In the genomic region with DNA sequence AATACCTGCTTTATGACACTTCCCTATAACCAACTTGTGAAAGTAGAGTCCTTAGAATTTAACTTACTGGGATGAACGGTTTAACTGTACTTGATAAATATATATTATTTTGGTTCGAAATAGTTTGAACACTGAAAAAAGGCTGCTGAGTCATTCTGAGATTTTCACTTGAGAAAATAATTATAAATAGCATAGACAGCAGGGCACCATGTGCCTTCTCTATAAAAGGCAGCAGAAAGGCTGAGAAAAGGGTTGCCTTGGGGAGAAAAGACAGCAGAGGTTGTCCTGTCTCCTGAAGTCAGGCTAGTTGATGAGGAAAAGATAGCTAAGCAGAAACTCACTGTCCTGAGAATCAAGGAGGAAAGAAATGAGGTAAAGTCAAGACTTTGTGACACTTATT, we compare ENCODE assay signal across 1 cellular context.
TF ChIP-seq lines count a peak whose summit lies in the region.

No MANE protein-coding gene starts in this region.

TF ChIP-seq in GM12878, 131 proteins besides CTCF, POLR2A, EP300 and RAD21 (continued from another document and continues in another):
- TF ChIP-seq, protein P1, sequence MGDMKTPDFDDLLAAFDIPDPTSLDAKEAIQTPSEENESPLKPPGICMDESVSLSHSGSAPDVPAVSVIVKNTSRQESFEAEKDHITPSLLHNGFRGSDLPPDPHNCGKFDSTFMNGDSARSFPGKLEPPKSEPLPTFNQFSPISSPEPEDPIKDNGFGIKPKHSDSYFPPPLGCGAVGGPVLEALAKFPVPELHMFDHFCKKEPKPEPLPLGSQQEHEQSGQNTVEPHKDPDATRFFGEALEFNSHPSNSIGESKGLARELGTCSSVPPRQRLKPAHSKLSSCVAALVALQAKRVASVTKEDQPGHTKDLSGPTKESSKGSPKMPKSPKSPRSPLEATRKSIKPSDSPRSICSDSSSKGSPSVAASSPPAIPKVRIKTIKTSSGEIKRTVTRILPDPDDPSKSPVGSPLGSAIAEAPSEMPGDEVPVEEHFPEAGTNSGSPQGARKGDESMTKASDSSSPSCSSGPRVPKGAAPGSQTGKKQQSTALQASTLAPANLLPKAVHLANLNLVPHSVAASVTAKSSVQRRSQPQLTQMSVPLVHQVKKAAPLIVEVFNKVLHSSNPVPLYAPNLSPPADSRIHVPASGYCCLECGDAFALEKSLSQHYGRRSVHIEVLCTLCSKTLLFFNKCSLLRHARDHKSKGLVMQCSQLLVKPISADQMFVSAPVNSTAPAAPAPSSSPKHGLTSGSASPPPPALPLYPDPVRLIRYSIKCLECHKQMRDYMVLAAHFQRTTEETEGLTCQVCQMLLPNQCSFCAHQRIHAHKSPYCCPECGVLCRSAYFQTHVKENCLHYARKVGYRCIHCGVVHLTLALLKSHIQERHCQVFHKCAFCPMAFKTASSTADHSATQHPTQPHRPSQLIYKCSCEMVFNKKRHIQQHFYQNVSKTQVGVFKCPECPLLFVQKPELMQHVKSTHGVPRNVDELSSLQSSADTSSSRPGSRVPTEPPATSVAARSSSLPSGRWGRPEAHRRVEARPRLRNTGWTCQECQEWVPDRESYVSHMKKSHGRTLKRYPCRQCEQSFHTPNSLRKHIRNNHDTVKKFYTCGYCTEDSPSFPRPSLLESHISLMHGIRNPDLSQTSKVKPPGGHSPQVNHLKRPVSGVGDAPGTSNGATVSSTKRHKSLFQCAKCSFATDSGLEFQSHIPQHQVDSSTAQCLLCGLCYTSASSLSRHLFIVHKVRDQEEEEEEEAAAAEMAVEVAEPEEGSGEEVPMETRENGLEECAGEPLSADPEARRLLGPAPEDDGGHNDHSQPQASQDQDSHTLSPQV (IDR thresholded peaks at IDR 0.05) = no peak
- TF ChIP-seq BRCA1 (IDR thresholded peaks at IDR 0.05; ENCODE audit: low read depth, low read length) (no peak), CBFB (IDR thresholded peaks at IDR 0.05; ENCODE audit: low read depth) (no peak), ZBED1 (IDR thresholded peaks at IDR 0.05; ENCODE audit: borderline replicate concordance) (no peak), ELK1 (IDR thresholded peaks at IDR 0.05; ENCODE audit: low read depth, low read length) (no peak), PBX3 (IDR thresholded peaks at IDR 0.05; ENCODE audit: insufficient replicate concordance, low read depth, low read length) (no peak), BHLHE40 (IDR thresholded peaks at IDR 0.05; ENCODE audit: borderline replicate concordance in 1 of 2, low read depth in 2 of 2, low read length in 1 of 2) (peak in 1 of 2 experiments; percentile 33; a peak in 2 of 4 replicates), CREM (IDR thresholded peaks at IDR 0.05; ENCODE audit: low read depth) (peak; percentile 39; the same call in 1 of the 2 replicates), YBX1 (IDR thresholded peaks at IDR 0.05) (no peak), SMAD1 (IDR thresholded peaks at IDR 0.05; ENCODE audit: low read depth, partially characterized antibody) (no peak), MEF2A (IDR thresholded peaks at IDR 0.05; ENCODE audit: insufficient read depth, low read depth, low read length) (peak; percentile 99), KLF5 (IDR thresholded peaks at IDR 0.05; ENCODE audit: partially characterized antibody) (no peak), EZH2 (IDR thresholded peaks at IDR 0.05; ENCODE audit: borderline replicate concordance, control insufficient read depth, low read depth, low read length) (no peak), BMI1 (IDR thresholded peaks at IDR 0.05; ENCODE audit: borderline replicate concordance) (peak; percentile 58), POLR2AphosphoS5 (IDR thresholded peaks at IDR 0.05; ENCODE audit: low read length) (no peak), EED (IDR thresholded peaks at IDR 0.05; ENCODE audit: low read depth) (0 out of 2 replicates have a peak, but pooled peaks have one; percentile 26), TCF12 (IDR thresholded peaks at IDR 0.05; ENCODE audit: low read depth, low read length) (no peak), NR2C2 (IDR thresholded peaks at IDR 0.05; ENCODE audit: borderline replicate concordance, control insufficient read depth, insufficient read length, low read depth) (no peak), RB1 (IDR thresholded peaks at IDR 0.05; ENCODE audit: borderline replicate concordance) (no peak), MTA2 (IDR thresholded peaks at IDR 0.05; ENCODE audit: low read depth) (peak; percentile 73), ZNF207 (IDR thresholded peaks at IDR 0.05; ENCODE audit: borderline replicate concordance) (no peak), CEBPB (IDR thresholded peaks at IDR 0.05; ENCODE audit: borderline replicate concordance in 1 of 2, low read depth in 2 of 2, low read length in 2 of 2) (no peak), E2F8 (IDR thresholded peaks at IDR 0.05; ENCODE audit: low read depth, partially characterized antibody) (no peak), POLR2AphosphoS2 (IDR thresholded peaks at IDR 0.05; ENCODE audit: low read depth, low read length) (no peak), HDGF (IDR thresholded peaks at IDR 0.05) (no peak), RELA (IDR thresholded peaks at IDR 0.05; ENCODE audit: borderline replicate concordance, partially characterized antibody) (no peak), PML (IDR thresholded peaks at IDR 0.05; ENCODE audit: low read length) (no peak), GABPA (IDR thresholded peaks at IDR 0.05; ENCODE audit: low read depth) (peak; percentile 48; the same call in 1 of the 2 replicates), WRNIP1 (IDR thresholded peaks at IDR 0.05; ENCODE audit: borderline replicate concordance, low read depth, low read length) (no peak), CBX5 (IDR thresholded peaks at IDR 0.05; ENCODE audit: low read depth) (peak; percentile 58; the same call in 1 of the 2 replicates), TCF3 (IDR thresholded peaks at IDR 0.05; ENCODE audit: borderline replicate concordance, insufficient read depth, low read depth, low read length) (no peak)
- TF ChIP-seq, protein P2, sequence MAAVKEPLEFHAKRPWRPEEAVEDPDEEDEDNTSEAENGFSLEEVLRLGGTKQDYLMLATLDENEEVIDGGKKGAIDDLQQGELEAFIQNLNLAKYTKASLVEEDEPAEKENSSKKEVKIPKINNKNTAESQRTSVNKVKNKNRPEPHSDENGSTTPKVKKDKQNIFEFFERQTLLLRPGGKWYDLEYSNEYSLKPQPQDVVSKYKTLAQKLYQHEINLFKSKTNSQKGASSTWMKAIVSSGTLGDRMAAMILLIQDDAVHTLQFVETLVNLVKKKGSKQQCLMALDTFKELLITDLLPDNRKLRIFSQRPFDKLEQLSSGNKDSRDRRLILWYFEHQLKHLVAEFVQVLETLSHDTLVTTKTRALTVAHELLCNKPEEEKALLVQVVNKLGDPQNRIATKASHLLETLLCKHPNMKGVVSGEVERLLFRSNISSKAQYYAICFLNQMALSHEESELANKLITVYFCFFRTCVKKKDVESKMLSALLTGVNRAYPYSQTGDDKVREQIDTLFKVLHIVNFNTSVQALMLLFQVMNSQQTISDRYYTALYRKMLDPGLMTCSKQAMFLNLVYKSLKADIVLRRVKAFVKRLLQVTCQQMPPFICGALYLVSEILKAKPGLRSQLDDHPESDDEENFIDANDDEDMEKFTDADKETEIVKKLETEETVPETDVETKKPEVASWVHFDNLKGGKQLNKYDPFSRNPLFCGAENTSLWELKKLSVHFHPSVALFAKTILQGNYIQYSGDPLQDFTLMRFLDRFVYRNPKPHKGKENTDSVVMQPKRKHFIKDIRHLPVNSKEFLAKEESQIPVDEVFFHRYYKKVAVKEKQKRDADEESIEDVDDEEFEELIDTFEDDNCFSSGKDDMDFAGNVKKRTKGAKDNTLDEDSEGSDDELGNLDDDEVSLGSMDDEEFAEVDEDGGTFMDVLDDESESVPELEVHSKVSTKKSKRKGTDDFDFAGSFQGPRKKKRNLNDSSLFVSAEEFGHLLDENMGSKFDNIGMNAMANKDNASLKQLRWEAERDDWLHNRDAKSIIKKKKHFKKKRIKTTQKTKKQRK (IDR thresholded peaks at IDR 0.05; ENCODE audit: low read depth, low read length) = no peak
- TF ChIP-seq, protein P3, sequence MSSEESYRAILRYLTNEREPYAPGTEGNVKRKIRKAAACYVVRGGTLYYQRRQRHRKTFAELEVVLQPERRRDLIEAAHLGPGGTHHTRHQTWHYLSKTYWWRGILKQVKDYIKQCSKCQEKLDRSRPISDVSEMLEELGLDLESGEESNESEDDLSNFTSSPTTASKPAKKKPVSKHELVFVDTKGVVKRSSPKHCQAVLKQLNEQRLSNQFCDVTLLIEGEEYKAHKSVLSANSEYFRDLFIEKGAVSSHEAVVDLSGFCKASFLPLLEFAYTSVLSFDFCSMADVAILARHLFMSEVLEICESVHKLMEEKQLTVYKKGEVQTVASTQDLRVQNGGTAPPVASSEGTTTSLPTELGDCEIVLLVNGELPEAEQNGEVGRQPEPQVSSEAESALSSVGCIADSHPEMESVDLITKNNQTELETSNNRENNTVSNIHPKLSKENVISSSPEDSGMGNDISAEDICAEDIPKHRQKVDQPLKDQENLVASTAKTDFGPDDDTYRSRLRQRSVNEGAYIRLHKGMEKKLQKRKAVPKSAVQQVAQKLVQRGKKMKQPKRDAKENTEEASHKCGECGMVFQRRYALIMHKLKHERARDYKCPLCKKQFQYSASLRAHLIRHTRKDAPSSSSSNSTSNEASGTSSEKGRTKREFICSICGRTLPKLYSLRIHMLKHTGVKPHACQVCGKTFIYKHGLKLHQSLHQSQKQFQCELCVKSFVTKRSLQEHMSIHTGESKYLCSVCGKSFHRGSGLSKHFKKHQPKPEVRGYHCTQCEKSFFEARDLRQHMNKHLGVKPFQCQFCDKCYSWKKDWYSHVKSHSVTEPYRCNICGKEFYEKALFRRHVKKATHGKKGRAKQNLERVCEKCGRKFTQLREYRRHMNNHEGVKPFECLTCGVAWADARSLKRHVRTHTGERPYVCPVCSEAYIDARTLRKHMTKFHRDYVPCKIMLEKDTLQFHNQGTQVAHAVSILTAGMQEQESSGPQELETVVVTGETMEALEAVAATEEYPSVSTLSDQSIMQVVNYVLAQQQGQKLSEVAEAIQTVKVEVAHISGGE (CRISPR knock-in tag; IDR thresholded peaks at IDR 0.05) = no peak
- TF ChIP-seq, protein P4, sequence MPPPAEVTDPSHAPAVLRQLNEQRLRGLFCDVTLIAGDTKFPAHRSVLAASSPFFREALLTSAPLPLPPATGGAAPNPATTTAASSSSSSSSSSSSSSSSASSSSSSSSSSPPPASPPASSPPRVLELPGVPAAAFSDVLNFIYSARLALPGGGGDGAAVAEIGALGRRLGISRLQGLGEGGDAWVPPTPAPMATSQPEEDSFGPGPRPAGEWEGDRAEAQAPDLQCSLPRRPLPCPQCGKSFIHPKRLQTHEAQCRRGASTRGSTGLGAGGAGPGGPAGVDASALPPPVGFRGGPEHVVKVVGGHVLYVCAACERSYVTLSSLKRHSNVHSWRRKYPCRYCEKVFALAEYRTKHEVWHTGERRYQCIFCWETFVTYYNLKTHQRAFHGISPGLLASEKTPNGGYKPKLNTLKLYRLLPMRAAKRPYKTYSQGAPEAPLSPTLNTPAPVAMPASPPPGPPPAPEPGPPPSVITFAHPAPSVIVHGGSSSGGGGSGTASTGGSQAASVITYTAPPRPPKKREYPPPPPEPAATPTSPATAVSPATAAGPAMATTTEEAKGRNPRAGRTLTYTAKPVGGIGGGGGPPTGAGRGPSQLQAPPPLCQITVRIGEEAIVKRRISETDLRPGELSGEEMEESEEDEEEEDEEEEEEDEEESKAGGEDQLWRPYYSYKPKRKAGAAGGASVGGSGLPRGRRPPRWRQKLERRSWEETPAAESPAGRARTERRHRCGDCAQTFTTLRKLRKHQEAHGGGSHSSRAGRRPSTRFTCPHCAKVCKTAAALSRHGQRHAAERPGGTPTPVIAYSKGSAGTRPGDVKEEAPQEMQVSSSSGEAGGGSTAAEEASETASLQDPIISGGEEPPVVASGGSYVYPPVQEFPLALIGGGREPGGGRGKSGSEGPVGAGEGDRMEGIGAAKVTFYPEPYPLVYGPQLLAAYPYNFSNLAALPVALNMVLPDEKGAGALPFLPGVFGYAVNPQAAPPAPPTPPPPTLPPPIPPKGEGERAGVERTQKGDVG (CRISPR knock-in tag; IDR thresholded peaks at IDR 0.05) = no peak
